8 cellular contexts compared by ENCODE assay signal in the genomic region with DNA sequence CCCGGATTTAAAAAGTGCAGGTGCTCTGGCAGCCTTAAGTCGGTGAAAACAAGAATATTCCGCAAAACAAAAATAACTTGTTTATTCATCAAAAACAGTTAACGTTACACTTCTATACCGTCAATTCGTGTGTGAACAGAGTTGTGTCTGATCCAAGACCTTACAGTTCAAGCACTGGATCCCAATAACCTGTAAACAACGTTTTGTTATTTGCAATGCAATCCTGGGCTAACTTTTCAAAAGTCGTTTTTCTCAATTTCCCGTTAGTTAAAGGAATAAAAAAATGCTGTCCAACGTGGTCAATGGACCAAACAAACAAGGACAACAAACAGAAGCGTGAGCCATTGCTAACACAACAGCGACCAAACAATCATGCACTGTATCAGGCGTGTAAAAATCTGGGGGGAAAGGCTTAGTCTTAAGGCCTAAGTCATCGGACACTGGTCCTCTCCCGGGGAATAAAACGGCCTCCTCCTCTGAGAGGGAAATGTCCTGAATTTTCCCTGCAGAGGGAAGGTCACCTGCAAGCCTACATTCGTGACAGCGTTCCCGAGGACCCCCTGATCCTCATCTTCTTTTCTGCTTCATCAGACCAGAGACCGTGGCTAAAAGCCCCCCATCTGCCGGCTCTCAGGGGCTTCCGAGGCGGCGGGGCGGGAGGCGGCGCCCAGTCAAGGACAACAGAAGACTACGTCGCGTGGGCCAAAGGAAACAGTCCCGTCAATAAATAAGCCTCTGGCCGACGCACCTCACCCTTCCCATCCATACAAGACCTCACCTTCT. TPM values are rescaled to one million over a fixed set of nuclear protein-coding genes. Genes with fewer than 3 reads are reported as not detected.
DNase-seq lines count a peak whose midpoint lies in the region; ATAC-seq and TF ChIP-seq lines count a peak whose summit lies in the region.

No MANE protein-coding gene starts in this region.

- 1% methylated on average over 20 to 21 of the region's 33 CpGs for WGBS in esophagus squamous epithelium, 2 donors

- ATAC-seq in Right ventricle myocardium inferior (peak; percentile 25), HG02981 (IDR thresholded peaks at IDR 0.05; ENCODE audit: unreplicated experiment) (peak; percentile 10)

- H3K27ac ChIP-seq in SJCRH30, result peak overlapping the region; percentile 94
- H3K27ac ChIP-seq in esophagus squamous epithelium, result peak overlapping the region; percentile 89 to 97 (median 94)

- no peaks in the 10 kb centered on the region for H3K9me3 Mint-ChIP-seq in nephron

- peaks cover 37% of the 10 kb centered on the region for H3K4me1 Mint-ChIP-seq in nephron

- peaks cover 14% of the 10 kb centered on the region for H3K4me1 ChIP-seq in SJCRH30
- peaks cover 9 to 77% (median 39%) of the 10 kb centered on the region in 3 donors for H3K4me1 ChIP-seq in esophagus squamous epithelium

- peak overlapping the region; percentile 99 to 100 (median 100) for H3K27ac Mint-ChIP-seq in nephron

- H3K36me3 ChIP-seq in SJCRH30, result peaks cover 45% of the 10 kb centered on the region
- H3K36me3 ChIP-seq in esophagus squamous epithelium, result peaks cover 4 to 42% (median 13%) of the 10 kb centered on the region in 3 donors

- intact Hi-C loops in Right ventricle myocardium inferior (cut with DNase I), result loop anchor here (5.0 kb wide), 1 partner anchor 71 kb away; the partner anchor contains the start of gene INO80D
- intact Hi-C loops in cardiac septum (cut with DNase I), result loop anchor here (1.0 kb wide), 1 partner anchor 73 kb away; no protein-coding TSS in a partner anchor
- intact Hi-C loops in esophagus squamous epithelium (cut with DNase I), result no loop called here

- H3K4me3 ChIP-seq in SJCRH30, result peak overlapping the region; percentile 80
- H3K4me3 ChIP-seq in esophagus squamous epithelium, result peak overlapping the region; percentile 72 to 86 (median 74)

- no peak for DNase-seq in Right ventricle myocardium inferior (ENCODE audit: missing footprints)
- no peak for DNase-seq in cardiac septum (ENCODE audit: low spot score)
- peak; percentile 30 to 60 for DNase-seq in SJCRH30
- no peak for DNase-seq in esophagus squamous epithelium (lab: John Stamatoyannopoulos, UW)
- no peak for DNase-seq in NOMO-1 treated with DMSO at 0.1 percent for 48 hours (lab: John Stamatoyannopoulos, UW; ENCODE audit: unreplicated experiment)
- no peak for DNase-seq in activated CD4-positive, alpha-beta T cell treated with anti-CD3 and anti-CD28 coated beads, Interleukin-2, amount 50 U/mL, for 48 hours

- H3K27me3 ChIP-seq in SJCRH30, result no peaks in the 10 kb centered on the region
- no peaks in the 10 kb centered on the region for H3K27me3 ChIP-seq in esophagus squamous epithelium

- H3K36me3 Mint-ChIP-seq in nephron (ENCODE audit: low read depth), result peaks cover 48% of the 10 kb centered on the region

- TF ChIP-seq POLR2A in esophagus squamous epithelium (IDR thresholded peaks at IDR 0.05), result no peak

- TF ChIP-seq CTCF in esophagus squamous epithelium (IDR thresholded peaks at IDR 0.05), result peak in 1 of 6 experiments; percentile 7
- no peak for TF ChIP-seq CTCF in nephron (IDR thresholded peaks at IDR 0.05; ENCODE audit: unreplicated experiment in 3 of 3)

- peaks cover 3% of the 10 kb centered on the region for H3K27me3 Mint-ChIP-seq in nephron (ENCODE audit: low read depth)

- H3K4me3 Mint-ChIP-seq in nephron, result peak overlapping the region; percentile 94 to 99 (median 99)

- H3K9me3 ChIP-seq in SJCRH30 (replicated peaks), result no peaks in the 10 kb centered on the region
- H3K9me3 ChIP-seq in esophagus squamous epithelium, result no peaks in the 10 kb centered on the region

RNA-seq across cellular contexts. Expression of gene NDUFS1, which starts 0.5 kb away (rescaled TPM):
- 468 TPM for total RNA-seq in Right ventricle myocardium inferior
- 388 TPM for total RNA-seq in cardiac septum
- total RNA-seq in SJCRH30 (2014; rRNA removed; shearing (Covaris generic)), result 115 and 124 TPM in 2 replicates
- total RNA-seq in esophagus squamous epithelium, result 100 to 1,000 TPM in 2 of 4 donors, 10 to 100 TPM in 2; 87.5 to 155 (median 95.9) TPM

RNA-seq across cellular contexts. Expression of gene EEF1B2, which starts 0.9 kb away (rescaled TPM):
- 283 TPM for total RNA-seq in Right ventricle myocardium inferior
- 223 TPM for total RNA-seq in cardiac septum
- 945 and 1,044 TPM in 2 replicates for total RNA-seq in SJCRH30 (2014; rRNA removed; shearing (Covaris generic))
- 100 to 1,000 TPM; 243 to 631 (median 564) TPM for total RNA-seq in esophagus squamous epithelium

Comparison
In these comparisons a context has a peak if more than half of its experiments do, and no peak if none do; other contexts are left out.
1. DNase-seq: peak in SJCRH30 (2 of 2); none in Right ventricle myocardium inferior (single experiment), cardiac septum (single experiment), esophagus squamous epithelium (single experiment), NOMO-1 treated with DMSO at 0.1 percent for 48 hours (single experiment) and activated CD4-positive, alpha-beta T cell treated with anti-CD3 and anti-CD28 coated beads, Interleukin-2, amount 50 U/mL, for 48 hours (0 of 2).